Comparison of ENCODE assay signal across 15 cellular contexts in the genomic region with DNA sequence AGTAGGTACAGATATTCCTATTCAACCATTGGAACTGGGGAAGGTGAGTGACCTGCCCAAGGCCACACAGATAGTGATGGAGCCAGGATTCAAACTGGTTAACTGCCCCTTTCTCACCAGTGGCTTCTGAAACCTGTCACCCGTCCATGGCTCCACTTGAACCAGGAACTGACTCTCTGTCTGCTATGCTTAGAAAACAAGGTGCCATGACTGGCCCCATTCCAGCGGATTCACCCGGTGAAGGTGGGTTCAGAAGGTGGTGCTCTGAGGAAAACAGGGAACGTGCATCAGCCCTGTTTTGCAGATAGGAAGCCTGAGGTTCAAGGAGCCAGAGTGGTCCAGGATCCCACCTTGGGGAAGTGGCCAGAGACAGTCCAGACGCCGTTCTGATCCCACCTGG.
"Had no signal": no experiment of that assay in that cellular context is flagged by ENCODE, and none has a peak within 500 bp of the region (broad histone marks: within the 10 kb centered on the region; RNA-seq: fewer than 3 reads in every experiment).

No MANE protein-coding gene starts in this region.

- H3K27ac ChIP-seq: spleen had no signal

- H3K9me3 Mint-ChIP-seq: activated B cell treated with CpG ODN at 0.5 μM for 24 hours; activated CD4-positive, alpha-beta T cell treated with anti-CD3 and anti-CD28 coated beads, Interleukin-2, amount 10 ng/mL, durations not matched to agents 24 days and 14 days; activated naive CD4-positive, alpha-beta T cell treated with anti-CD3 and anti-CD28 coated beads, Interleukin-2, amount 50 U/mL, for 72 hours; activated T-cell treated with anti-CD3 and anti-CD28 coated beads, Interleukin-2, amount 50 U/mL, for 24 hours; naive thymus-derived CD8-positive, alpha-beta T cell; stimulated activated naive B cell treated with anti-CD40 and anti-IgM and Interleukin-4, amounts not matched to agents 10 μg/mL and 1 μg/mL and 100 μg/mL, for 72 hours had no signal

- H3K27me3 Mint-ChIP-seq: activated B cell treated with CpG ODN at 0.5 μM for 24 hours; activated T-cell treated with anti-CD3 and anti-CD28 coated beads, Interleukin-2, amount 50 U/mL, for 24 hours; naive thymus-derived CD8-positive, alpha-beta T cell; stimulated activated naive B cell treated with anti-CD40 and anti-IgM and Interleukin-4, amounts not matched to agents 10 μg/mL and 1 μg/mL and 100 μg/mL, for 72 hours had no signal

- H3K27me3 ChIP-seq: spleen, tibial nerve had no signal

- ATAC-seq: activated naive CD4-positive, alpha-beta T cell treated with anti-CD3 and anti-CD28 coated beads, Interleukin-2, amount 50 U/mL, for 72 hours; esophagus mucosa; naive thymus-derived CD8-positive, alpha-beta T cell; sciatic nerve; stimulated activated naive B cell treated with anti-CD40 and anti-IgM and Interleukin-4, amounts not matched to agents 10 μg/mL and 1 μg/mL and 100 μg/mL, for 72 hours had no signal

- H3K4me3 ChIP-seq: lung, spleen, tibial nerve had no signal

- H3K27ac Mint-ChIP-seq: activated CD4-positive, alpha-beta T cell treated with anti-CD3 and anti-CD28 coated beads, Interleukin-2, amount 10 ng/mL, durations not matched to agents 24 days and 14 days; activated naive CD4-positive, alpha-beta T cell treated with anti-CD3 and anti-CD28 coated beads, Interleukin-2, amount 50 U/mL, for 72 hours; activated T-cell treated with anti-CD3 and anti-CD28 coated beads, Interleukin-2, amount 50 U/mL, for 24 hours; stimulated activated naive B cell treated with anti-CD40 and anti-IgM and Interleukin-4, amounts not matched to agents 10 μg/mL and 1 μg/mL and 100 μg/mL, for 72 hours had no signal

- H3K4me3 Mint-ChIP-seq: activated B cell treated with CpG ODN at 0.5 μM for 24 hours had no signal

- H3K9me3 ChIP-seq: spleen, tibial nerve had no signal

- H3K36me3 ChIP-seq: tibial nerve had no signal

- DNase-seq: activated B cell treated with CpG ODN at 0.5 μM for 24 hours; activated CD4-positive, alpha-beta T cell treated with anti-CD3 and anti-CD28 coated beads, Interleukin-2, amount 10 ng/mL, durations not matched to agents 24 days and 14 days; activated effector memory CD4-positive, alpha-beta T cell treated with anti-CD3 and anti-CD28 coated beads, Interleukin-2, amount 50 U/mL, for 16 hours; activated T-cell treated with anti-CD3 and anti-CD28 coated beads, Interleukin-2, amount 50 U/mL, for 24 hours; anterior cingulate cortex; hypothalamus; naive thymus-derived CD8-positive, alpha-beta T cell; spleen; stimulated activated CD4-positive, alpha-beta T cell treated with anti-CD3 and anti-CD28 coated beads, Interleukin-1b, Interleukin-23, amount 100 ng/mL, for 48 hours; stimulated activated naive B cell treated with anti-CD40 and anti-IgM and Interleukin-4, amounts not matched to agents 10 μg/mL and 1 μg/mL and 100 μg/mL, for 72 hours had no signal
